In the genomic region with DNA sequence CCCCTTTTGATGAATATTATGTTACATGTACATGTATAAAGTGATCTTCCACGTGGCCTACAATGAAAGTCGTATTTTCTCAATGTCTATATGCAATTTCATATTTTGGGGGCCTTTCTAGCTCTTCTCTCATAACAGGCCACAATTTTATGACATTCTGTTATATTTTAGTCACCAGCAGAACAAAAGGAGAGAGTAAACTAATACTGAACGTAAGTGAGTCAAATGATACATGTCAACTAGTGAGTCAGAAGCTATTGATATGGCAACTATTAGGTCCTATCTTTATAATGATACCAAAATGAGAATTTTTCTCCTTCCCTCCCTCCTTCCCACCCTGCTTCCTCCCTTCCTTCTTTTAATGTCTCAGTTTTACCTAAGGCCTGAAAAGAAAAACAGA, we compare ENCODE assay signal across 1 cellular context.
TF ChIP-seq lines count a peak whose summit lies in the region.

No MANE protein-coding gene starts in this region.

TF ChIP-seq in H1, 55 proteins besides CTCF, POLR2A, EP300 and RAD21:
- TF ChIP-seq, protein P1, sequence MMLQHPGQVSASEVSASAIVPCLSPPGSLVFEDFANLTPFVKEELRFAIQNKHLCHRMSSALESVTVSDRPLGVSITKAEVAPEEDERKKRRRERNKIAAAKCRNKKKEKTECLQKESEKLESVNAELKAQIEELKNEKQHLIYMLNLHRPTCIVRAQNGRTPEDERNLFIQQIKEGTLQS (IDR thresholded peaks at IDR 0.05; ENCODE audit: insufficient read depth, low read depth, low read length) = no peak
